1 cellular context compared by ENCODE assay signal in the genomic region with DNA sequence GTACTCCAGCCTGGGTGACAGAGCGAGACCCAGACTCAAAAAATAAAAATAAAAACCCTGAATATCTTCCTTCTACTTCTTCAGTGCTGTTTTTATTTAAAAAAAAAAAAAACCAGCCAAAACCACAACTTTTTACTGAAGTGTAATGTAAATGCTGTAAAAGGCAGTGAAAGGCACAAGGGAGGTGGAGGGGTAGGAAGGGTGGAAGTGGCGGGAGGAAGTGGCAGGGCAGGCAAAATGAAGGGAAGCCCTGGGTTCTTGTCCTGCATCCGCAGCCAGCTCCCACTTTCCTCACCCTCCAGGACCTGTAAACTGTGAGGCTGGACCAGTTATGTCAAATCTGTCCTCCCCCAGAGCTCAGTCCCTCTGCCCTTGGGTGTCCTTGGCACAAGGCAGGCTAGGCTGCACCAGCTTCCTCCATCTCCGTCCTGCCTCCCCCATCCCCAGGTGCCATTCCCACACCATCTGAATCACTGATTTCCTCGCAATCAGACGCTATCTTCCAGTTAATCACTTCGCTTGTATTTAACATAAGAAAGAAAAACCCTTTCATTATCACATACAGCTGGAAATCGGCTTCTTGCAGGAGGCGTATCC.
TF ChIP-seq lines count a peak whose summit lies in the region.

No MANE protein-coding gene starts in this region.

TF ChIP-seq in WTC11, 78 proteins besides CTCF, POLR2A, EP300 and RAD21 (continued from another document):
- TF ChIP-seq ZNF281 (CRISPR knock-in tag; IDR thresholded peaks at IDR 0.05) (no peak), SMAD4 (CRISPR knock-in tag; IDR thresholded peaks at IDR 0.05) (no peak), NFE2L1 (CRISPR knock-in tag; IDR thresholded peaks at IDR 0.05) (no peak), ZNF219 (CRISPR knock-in tag; IDR thresholded peaks at IDR 0.05; ENCODE audit: borderline replicate concordance) (no peak)
- TF ChIP-seq, protein P1, sequence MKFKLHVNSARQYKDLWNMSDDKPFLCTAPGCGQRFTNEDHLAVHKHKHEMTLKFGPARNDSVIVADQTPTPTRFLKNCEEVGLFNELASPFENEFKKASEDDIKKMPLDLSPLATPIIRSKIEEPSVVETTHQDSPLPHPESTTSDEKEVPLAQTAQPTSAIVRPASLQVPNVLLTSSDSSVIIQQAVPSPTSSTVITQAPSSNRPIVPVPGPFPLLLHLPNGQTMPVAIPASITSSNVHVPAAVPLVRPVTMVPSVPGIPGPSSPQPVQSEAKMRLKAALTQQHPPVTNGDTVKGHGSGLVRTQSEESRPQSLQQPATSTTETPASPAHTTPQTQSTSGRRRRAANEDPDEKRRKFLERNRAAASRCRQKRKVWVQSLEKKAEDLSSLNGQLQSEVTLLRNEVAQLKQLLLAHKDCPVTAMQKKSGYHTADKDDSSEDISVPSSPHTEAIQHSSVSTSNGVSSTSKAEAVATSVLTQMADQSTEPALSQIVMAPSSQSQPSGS (CRISPR knock-in tag; IDR thresholded peaks at IDR 0.05; ENCODE audit: borderline replicate concordance, low read depth): no peak
